Comparison of ENCODE assay signal across 28 cellular contexts in the genomic region with DNA sequence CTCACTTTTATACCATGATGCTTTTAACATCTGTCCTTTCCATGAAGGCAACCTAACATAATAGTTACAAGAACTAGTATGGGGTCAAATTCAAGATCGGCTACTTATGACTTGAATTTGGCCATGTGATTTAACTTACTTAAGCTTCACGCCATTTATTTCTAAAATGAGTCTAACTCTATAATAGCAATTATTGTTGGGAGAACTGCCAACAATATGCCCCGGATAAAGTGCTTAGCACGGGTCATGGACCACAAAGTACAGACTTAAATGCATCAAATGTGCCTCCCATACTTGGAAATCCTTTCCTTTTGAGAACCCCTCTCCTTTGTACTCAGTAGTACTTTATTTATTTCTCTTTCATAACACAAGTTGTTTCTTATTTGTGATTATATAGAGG.
"Had no signal": no experiment of that assay in that cellular context is flagged by ENCODE, and none has a peak within 500 bp of the region (broad histone marks: within the 10 kb centered on the region; RNA-seq: fewer than 3 reads in every experiment).

No MANE protein-coding gene starts in this region.

- DNase-seq: activated B cell treated with CpG ODN at 0.5 μM for 24 hours; activated CD4-positive, alpha-beta memory T cell treated with anti-CD3 and anti-CD28 coated beads, Interleukin-2, amount 10 ng/mL, durations not matched to agents 7 days and 5 days; activated CD4-positive, alpha-beta T cell treated with anti-CD3 and anti-CD28 coated beads for 1 hour; activated CD4-positive, alpha-beta T cell treated with anti-CD3 and anti-CD28 coated beads for 36 hours; activated CD4-positive, alpha-beta T cell treated with anti-CD3 and anti-CD28 coated beads for 48 hours; activated CD4-positive, alpha-beta T cell treated with anti-CD3 and anti-CD28 coated beads, Interleukin-2, amount 10 ng/mL, durations not matched to agents 7 days and 5 days; activated CD4-positive, alpha-beta T cell treated with anti-CD3 and anti-CD28 coated beads, Interleukin-2, amount 50 U/mL, for 48 hours; activated CD8-positive, alpha-beta memory T cell treated with anti-CD3 and anti-CD28 coated beads for 24 hours; activated CD8-positive, alpha-beta memory T cell treated with anti-CD3 and anti-CD28 coated beads, Interleukin-2, amount 10 ng/mL, durations not matched to agents 7 days and 5 days; activated CD8-positive, alpha-beta memory T cell treated with anti-CD3 and anti-CD28 coated beads, Interleukin-2, amount 50 U/mL, for 48 hours; activated CD8-positive, alpha-beta T cell treated with anti-CD3 and anti-CD28 coated beads, Interleukin-2, amount 10 ng/mL, durations not matched to agents 7 days and 5 days; activated effector memory CD4-positive, alpha-beta T cell treated with Interleukin-2 at 50 U/mL for 16 hours; activated gamma-delta T cell; activated naive CD4-positive, alpha-beta T cell treated with anti-CD3 and anti-CD28 coated beads, Interleukin-2, amount 10 ng/mL, durations not matched to agents 7 days and 5 days; activated naive CD4-positive, alpha-beta T cell treated with Interleukin-2 at 50 U/mL for 16 hours; activated naive CD8-positive, alpha-beta T cell treated with anti-CD3 and anti-CD28 coated beads, Interleukin-2, amount 10 ng/mL, durations not matched to agents 7 days and 5 days; activated naive CD8-positive, alpha-beta T cell treated with anti-CD3 and anti-CD28 coated beads, Interleukin-2, amount 50 U/mL, for 24 hours; activated T-cell treated with anti-CD3 and anti-CD28 coated beads, Interleukin-2, amount 50 U/mL, for 24 hours; activated T-cell treated with anti-CD3 and anti-CD28 coated beads, Interleukin-2, amount 50 U/mL, for 48 hours; amygdala; anterior cingulate cortex; caudate nucleus; cerebellar nuclear complex; T-helper 1 cell; T-helper 2 cell; T-helper 9 cell had no signal

- H3K4me3 ChIP-seq: ascending aorta, cardiac muscle cell had no signal
